8 cellular contexts compared by ENCODE assay signal in genomic region chr3:141336672-141337522, GRCh38. TPM values are rescaled to one million over a fixed set of nuclear protein-coding genes. Genes with fewer than 3 reads are reported as not detected.
A peak's percentile ranks its signal among the peaks of the same experiment; 100 is the strongest.
DNase-seq lines count a peak whose midpoint lies in the region; ATAC-seq and TF ChIP-seq lines count a peak whose summit lies in the region.

No MANE protein-coding gene starts in this region.

- ATAC-seq in GM21515 (IDR thresholded peaks at IDR 0.05; ENCODE audit: unreplicated experiment) = peak; percentile 93
- ATAC-seq in HG03575 (IDR thresholded peaks at IDR 0.05; ENCODE audit: extremely low read depth, insufficient number of reproducible peaks, low FRiP score, unreplicated experiment) = peak; percentile 78

- no peak overlapping the region for H3K4me3 ChIP-seq in astrocyte of the spinal cord (ENCODE audit: low read depth, low read length)
- H3K4me3 ChIP-seq in skeletal muscle cell (ENCODE audit: low read depth, low read length) = no peak overlapping the region

- in situ Hi-C loops in astrocyte of the spinal cord (cut with HindIII; ENCODE audit: low sequenced_read_pairs) = no loop called here

- no peak for TF ChIP-seq CTCF in astrocyte of the spinal cord (IDR thresholded peaks at IDR 0.05; ENCODE audit: low read depth, low read length)

- intact Hi-C loops in posterior vena cava (cut with DNase I) = no loop called here

- peak; percentile 86 for DNase-seq in EH (ENCODE audit: low read depth)
- DNase-seq in astrocyte of the spinal cord (ENCODE audit: low read depth, low spot score) = peak; percentile 83
- peak; percentile 67 for DNase-seq in skeletal muscle cell (ENCODE audit: low read depth)
- no peak for DNase-seq in posterior vena cava (ENCODE audit: low spot score)
- DNase-seq in activated gamma-delta T cell (lab: John Stamatoyannopoulos, UW) = no peak
- no peak for DNase-seq in DMS53 treated with DMSO at 0.1 percent for 48 hours (lab: John Stamatoyannopoulos, UW; ENCODE audit: unreplicated experiment)

RNA-seq across cellular contexts. Expression of gene ZBTB38, which starts 31.4 kb away (rescaled TPM):
- total RNA-seq in posterior vena cava = 100 to 1,000 TPM; 101 to 125 TPM

Comparison
In these comparisons a context has a peak if more than half of its experiments do, and no peak if none do; other contexts are left out.
1. DNase-seq: peak in EH (single experiment), astrocyte of the spinal cord (single experiment) and skeletal muscle cell (single experiment); none in posterior vena cava (single experiment), activated gamma-delta T cell (single experiment) and DMS53 treated with DMSO at 0.1 percent for 48 hours (single experiment).